In genomic region chr19:10219678-10220077, GRCh38 we compare ENCODE assay signal across 9 cellular contexts. TPM values are rescaled to one million over a fixed set of nuclear protein-coding genes. Genes with fewer than 3 reads are reported as not detected.
DNase-seq lines count a peak whose midpoint lies in the region; ATAC-seq, FAIRE-seq and TF ChIP-seq lines count a peak whose summit lies in the region.
"Had no signal": no experiment of that assay in that cellular context is flagged by ENCODE, and none has a peak within 500 bp of the region (broad histone marks: within the 10 kb centered on the region; RNA-seq: fewer than 3 reads in every experiment).

No MANE protein-coding gene starts in this region.

- ATAC-seq in HG03135 (IDR thresholded peaks at IDR 0.05; ENCODE audit: unreplicated experiment), result no peak

- no TSS peak for BruUV-seq in A673 (replicated peaks; lab: Mats Ljungman, UMichigan)

- H3K79me2 ChIP-seq in keratinocyte (ENCODE audit: control insufficient read depth, insufficient read depth, low read length), result no peaks in the 10 kb centered on the region

- dilution Hi-C loops in keratinocyte (cut with MboI; ENCODE audit: extremely low pct_ligation_motif_present, low sequenced_read_pairs), result no loop called here

- H3K4me1 ChIP-seq in A673 (ENCODE audit: insufficient read depth, low read length, poor library complexity, severe bottlenecking) (no peaks in the 10 kb centered on the region), keratinocyte (ENCODE audit: control insufficient read depth, extremely low read depth, insufficient read depth, low read length) (peaks cover 3% of the 10 kb centered on the region)

- intact Hi-C loops in A673 (cut with micrococcal nuclease; ENCODE audit: unreplicated experiment), result no loop called here

- CTCF ChIA-PET in A673 (lab: Charles Lee), result interaction anchor here (0.5 to 0.6 kb wide), 2 partner anchors 60 to 177 kb away, joined by 3 to 4 read pairs; no protein-coding TSS in a partner anchor

- POLR2A ChIA-PET in A673 (lab: Charles Lee; ENCODE audit: low non-redundant PET), result no interaction called here

- peaks cover 2% of the 10 kb centered on the region for H4K20me1 ChIP-seq in keratinocyte (ENCODE audit: control insufficient read depth, extremely low read depth, insufficient read depth, low read length)

- H3K9ac ChIP-seq in keratinocyte (ENCODE audit: control insufficient read depth, extremely low read depth, insufficient read depth, low read length), result no peak overlapping the region

- peak; percentile 33; the same call in 1 of the 2 replicates for TF ChIP-seq CTCF in A673 (conservative IDR thresholded peaks at IDR 0.05; ENCODE audit: low read depth, low read length)
- TF ChIP-seq CTCF in GM06990 (IDR thresholded peaks at IDR 0.05; ENCODE audit: insufficient read depth, low read length, poor library complexity, severe bottlenecking), result peak; percentile 82
- peak; percentile 23 to 59 (median 31) for TF ChIP-seq CTCF in keratinocyte (optimal IDR thresholded peaks at IDR 0.05 in 1 of 3, IDR thresholded peaks at IDR 0.05 in 1 of 3, conservative IDR thresholded peaks at IDR 0.05 in 1 of 3; ENCODE audit: extremely low read depth in 1 of 3, insufficient read depth in 2 of 3, low read length in 3 of 3)

- no peak overlapping the region for H3K4me2 ChIP-seq in keratinocyte (ENCODE audit: control insufficient read depth, extremely low read depth, insufficient read depth, low read depth, low read length)

- H3K27me3 ChIP-seq in A673 (replicated peaks; ENCODE audit: insufficient read depth, low read depth, low read length, poor library complexity), result no peaks in the 10 kb centered on the region
- H3K27me3 ChIP-seq in GM06990 (replicated peaks; ENCODE audit: control insufficient read depth, insufficient read depth, low read length), result no peaks in the 10 kb centered on the region
- no peaks in the 10 kb centered on the region for H3K27me3 ChIP-seq in keratinocyte (ENCODE audit: control insufficient read depth, extremely low read depth, insufficient read depth, low read length)

- H3K27ac ChIP-seq in A673 (ENCODE audit: low read depth, low read length, poor library complexity, severe bottlenecking), result no peak overlapping the region
- H3K27ac ChIP-seq in keratinocyte (ENCODE audit: control insufficient read depth, insufficient read depth, low read length), result no peak overlapping the region
- H3K27ac ChIP-seq: thoracic aorta had no signal

- H3K4me3 ChIP-seq in A673 (ENCODE audit: low read depth, low read length, poor library complexity, severe bottlenecking) (no peak overlapping the region), GM06990 (replicated peaks; ENCODE audit: low read depth, low read length) (no peak overlapping the region), keratinocyte (ENCODE audit: control insufficient read depth in 2 of 3, extremely low read depth in 1 of 3, insufficient read depth in 2 of 3, low read depth in 1 of 3, low read length in 3 of 3) (no peak overlapping the region)
- H3K4me3 ChIP-seq: thoracic aorta had no signal

- DNase-seq in A673 (ENCODE audit: low spot score) (peak; percentile 22), GM06990 (ENCODE audit: extremely low read depth, insufficient read length) (peak; percentile 83), HuH-7.5 (ENCODE audit: low spot score) (peak; percentile 51), keratinocyte (ENCODE audit: low read depth, low spot score) (no peak), frontal cortex (ENCODE audit: low spot score in 2 of 2) (no peak), NCI-H446 (lab: John Stamatoyannopoulos, UW) (no peak)
- peak; percentile 33 for DNase-seq in activated CD4-positive, alpha-beta T cell treated with anti-CD3 and anti-CD28 coated beads, Interleukin-2, amount 50 U/mL, for 1 hour

- FAIRE-seq in keratinocyte (lab: Jason Lieb, UNC) (no peak), frontal cortex (lab: Jason Lieb, UNC) (no peak)

- H3K9me3 ChIP-seq in A673 (ENCODE audit: low read depth, low read length, poor library complexity, severe bottlenecking), result no peaks in the 10 kb centered on the region
- no peaks in the 10 kb centered on the region for H3K9me3 ChIP-seq in keratinocyte (ENCODE audit: control insufficient read depth, low read depth, low read length)
- H3K9me3 ChIP-seq: thoracic aorta had no signal

- no peak overlapping the region for H2AFZ ChIP-seq in keratinocyte (ENCODE audit: control insufficient read depth, low read length)

- no peaks in the 10 kb centered on the region for H3K9me1 ChIP-seq in keratinocyte (ENCODE audit: control insufficient read depth, extremely low read depth, insufficient read depth, low read length)

- H3K36me3 ChIP-seq in A673 (ENCODE audit: insufficient read depth, low read length, poor library complexity, severe bottlenecking) (no peaks in the 10 kb centered on the region), GM06990 (ENCODE audit: control insufficient read depth, insufficient read depth, low read length) (peaks cover 12% of the 10 kb centered on the region), keratinocyte (ENCODE audit: control insufficient read depth in 2 of 2, extremely low read depth in 1 of 2, insufficient read depth in 2 of 2, low read length in 2 of 2) (no peaks in the 10 kb centered on the region)

RNA-seq across cellular contexts. Expression of gene S1PR2, which starts 11.5 kb away (rescaled TPM):
- total RNA-seq in A673 (2021) (8.4 and 10.0 TPM in 2 replicates), frontal cortex (2.4 TPM)
- polyA plus RNA-seq in keratinocyte, result 1.6 to 2.6 TPM (median 2.2 TPM) in 3 replicates
- polyA plus RNA-seq in keratinocyte (2011; ENCODE audit: low read depth), result 0.26 TPM
- polyA plus RNA-seq in keratinocyte (2011; cell fraction: cytosol; rRNA removed), result 1.9 and 2.6 TPM in 2 replicates
- 2.4 and 3.1 TPM in 2 replicates for polyA plus RNA-seq in keratinocyte (2011; cell fraction: nucleus; rRNA removed)
- polyA plus RNA-seq in keratinocyte (2012; ENCODE audit: low replicate concordance), result 2.1 and 2.6 TPM in 2 replicates
- 6.7 to 13.0 TPM (median 11.7 TPM) in 3 replicates for polyA minus RNA-seq in keratinocyte
- 12.1 TPM for polyA minus RNA-seq in keratinocyte (2011; cell fraction: cytosol; rRNA and poly(A)+ RNA removed)
- polyA minus RNA-seq in keratinocyte (2011; cell fraction: nucleus; rRNA and poly(A)+ RNA removed), result 4.4 and 4.7 TPM in 2 replicates

RNA-seq across cellular contexts. Expression of gene DNMT1, which starts 24.9 kb away (rescaled TPM):
- total RNA-seq in A673 (2021) (371 and 383 TPM in 2 replicates), frontal cortex (28.9 TPM)
- polyA plus RNA-seq in keratinocyte, result 18.1 to 52.0 TPM (median 51.7 TPM) in 3 replicates
- polyA plus RNA-seq in keratinocyte (2011; ENCODE audit: low read depth), result 64.4 TPM
- 24.8 and 28.3 TPM in 2 replicates for polyA plus RNA-seq in keratinocyte (2011; cell fraction: cytosol; rRNA removed)
- 83.0 and 95.9 TPM in 2 replicates for polyA plus RNA-seq in keratinocyte (2011; cell fraction: nucleus; rRNA removed)
- polyA plus RNA-seq in keratinocyte (2012; ENCODE audit: low replicate concordance), result 14.1 and 72.2 TPM in 2 replicates
- 19.6 to 74.5 TPM (median 52.1 TPM) in 3 replicates for polyA minus RNA-seq in keratinocyte
- polyA minus RNA-seq in keratinocyte (2011; cell fraction: cytosol; rRNA and poly(A)+ RNA removed), result 36.6 TPM
- 34.3 and 39.0 TPM in 2 replicates for polyA minus RNA-seq in keratinocyte (2011; cell fraction: nucleus; rRNA and poly(A)+ RNA removed)

RNA-seq across cellular contexts. Expression of gene MRPL4, which starts 32.3 kb away (rescaled TPM):
- total RNA-seq in A673 (2021), result 107 and 112 TPM in 2 replicates
- 29.4 to 58.1 TPM (median 43.0 TPM) in 3 replicates for polyA plus RNA-seq in keratinocyte
- polyA plus RNA-seq in keratinocyte (2011; ENCODE audit: low read depth), result 14.1 TPM
- polyA plus RNA-seq in keratinocyte (2011; cell fraction: cytosol; rRNA removed), result 39.8 and 76.5 TPM in 2 replicates
- 41.3 and 60.9 TPM in 2 replicates for polyA plus RNA-seq in keratinocyte (2011; cell fraction: nucleus; rRNA removed)
- 55.0 and 77.2 TPM in 2 replicates for polyA plus RNA-seq in keratinocyte (2012; ENCODE audit: low replicate concordance)
- 15.5 to 72.9 TPM (median 16.8 TPM) in 3 replicates for polyA minus RNA-seq in keratinocyte
- 53.5 TPM for polyA minus RNA-seq in keratinocyte (2011; cell fraction: cytosol; rRNA and poly(A)+ RNA removed)
- polyA minus RNA-seq in keratinocyte (2011; cell fraction: nucleus; rRNA and poly(A)+ RNA removed), result 13.9 and 17.1 TPM in 2 replicates
- total RNA-seq in frontal cortex, result 10.2 TPM

RNA-seq across cellular contexts. Expression of gene ICAM1, which starts 51.2 kb away (rescaled TPM):
- total RNA-seq in A673 (2021) (1.7 and 2.2 TPM in 2 replicates), frontal cortex (0.41 TPM)
- 0.30 to 0.56 TPM (median 0.35 TPM) in 3 replicates for polyA plus RNA-seq in keratinocyte
- 1.3 TPM for polyA plus RNA-seq in keratinocyte (2011; ENCODE audit: low read depth)
- 0.29 and 0.57 TPM in 2 replicates for polyA plus RNA-seq in keratinocyte (2011; cell fraction: cytosol; rRNA removed)
- polyA plus RNA-seq in keratinocyte (2011; cell fraction: nucleus; rRNA removed), result 2.2 and 2.9 TPM in 2 replicates
- polyA plus RNA-seq in keratinocyte (2012; ENCODE audit: low replicate concordance), result 0.48 and 0.51 TPM in 2 replicates
- 0.30 to 0.42 TPM in 2 of 3 replicates, not detected in the other for polyA minus RNA-seq in keratinocyte
- 2.7 TPM for polyA minus RNA-seq in keratinocyte (2011; cell fraction: cytosol; rRNA and poly(A)+ RNA removed)
- polyA minus RNA-seq in keratinocyte (2011; cell fraction: nucleus; rRNA and poly(A)+ RNA removed), result 2.3 and 2.5 TPM in 2 replicates

Comparison
In these comparisons a context has a peak if more than half of its experiments do, and no peak if none do; other contexts are left out.
1. DNase-seq: peak in A673 (single experiment), GM06990 (single experiment), HuH-7.5 (single experiment) and activated CD4-positive, alpha-beta T cell treated with anti-CD3 and anti-CD28 coated beads, Interleukin-2, amount 50 U/mL, for 1 hour (single experiment); none in keratinocyte (single experiment), frontal cortex (0 of 2) and NCI-H446 (0 of 2).
2. CTCF ChIP-seq: peak in every context shown above with its lines; median percentile 82 in GM06990; 33 in A673; 31 in keratinocyte.
3. RNA of gene DNMT1, which starts 24.9 kb away (total RNA-seq): 371 to 383 TPM in A673; 28.9 TPM in frontal cortex (single experiment); every median in the first group is over 10 times any median in the second.